8 cellular contexts compared by ENCODE assay signal in the genomic region with DNA sequence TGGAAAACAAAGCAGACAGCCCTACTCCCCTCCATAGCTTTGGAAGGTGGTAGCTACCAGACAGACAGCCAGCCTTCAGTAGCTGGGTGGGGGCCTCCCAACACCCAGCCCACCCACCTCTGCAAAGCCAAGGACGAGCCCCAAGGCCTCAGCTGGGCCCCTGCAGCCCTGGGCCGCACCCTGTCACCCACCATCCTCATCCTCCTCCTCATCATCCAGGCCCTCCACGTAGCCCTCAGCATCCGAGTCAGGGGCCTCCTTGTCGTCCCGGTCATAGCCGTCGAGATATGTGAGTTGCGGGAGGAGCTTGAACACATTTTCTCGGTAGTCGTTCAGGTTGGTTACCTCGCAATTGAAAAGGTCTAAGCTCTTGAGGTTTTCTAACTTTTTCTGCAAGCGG.
"Had no signal": no experiment of that assay in that cellular context is flagged by ENCODE, and none has a peak within 500 bp of the region (broad histone marks: within the 10 kb centered on the region; RNA-seq: fewer than 3 reads in every experiment).

No MANE protein-coding gene starts in this region.

- DNase-seq: foreskin melanocyte, kidney had no signal

- H3K27me3 ChIP-seq: ascending aorta, heart right ventricle, transverse colon had no signal

- H3K4me3 ChIP-seq: ascending aorta, heart right ventricle, transverse colon had no signal

- H3K27ac Mint-ChIP-seq: activated naive CD8-positive, alpha-beta T cell treated with anti-CD3 and anti-CD28 coated beads, Interleukin-2, amount 50 U/mL, for 24 hours; mesothelial cell of epicardium had no signal

- H3K9me3 ChIP-seq: ascending aorta, heart right ventricle, transverse colon had no signal

- H3K9me3 Mint-ChIP-seq: activated naive CD8-positive, alpha-beta T cell treated with anti-CD3 and anti-CD28 coated beads, Interleukin-2, amount 50 U/mL, for 24 hours; mesothelial cell of epicardium; stimulated activated effector memory CD8-positive, alpha-beta T cell treated with anti-CD3 and anti-CD28 coated beads, Interleukin-12 subunit alpha, Interleukin-12 subunit beta, amount 100 ng/mL, for 72 hours had no signal

- H3K27ac ChIP-seq: ascending aorta, transverse colon had no signal

- H3K27me3 Mint-ChIP-seq: activated naive CD8-positive, alpha-beta T cell treated with anti-CD3 and anti-CD28 coated beads, Interleukin-2, amount 50 U/mL, for 24 hours had no signal

- H3K4me3 Mint-ChIP-seq: activated naive CD8-positive, alpha-beta T cell treated with anti-CD3 and anti-CD28 coated beads, Interleukin-2, amount 50 U/mL, for 24 hours; mesothelial cell of epicardium; stimulated activated effector memory CD8-positive, alpha-beta T cell treated with anti-CD3 and anti-CD28 coated beads, Interleukin-12 subunit alpha, Interleukin-12 subunit beta, amount 100 ng/mL, for 72 hours had no signal
